Comparison of ENCODE assay signal across 1 cellular context in the genomic region with DNA sequence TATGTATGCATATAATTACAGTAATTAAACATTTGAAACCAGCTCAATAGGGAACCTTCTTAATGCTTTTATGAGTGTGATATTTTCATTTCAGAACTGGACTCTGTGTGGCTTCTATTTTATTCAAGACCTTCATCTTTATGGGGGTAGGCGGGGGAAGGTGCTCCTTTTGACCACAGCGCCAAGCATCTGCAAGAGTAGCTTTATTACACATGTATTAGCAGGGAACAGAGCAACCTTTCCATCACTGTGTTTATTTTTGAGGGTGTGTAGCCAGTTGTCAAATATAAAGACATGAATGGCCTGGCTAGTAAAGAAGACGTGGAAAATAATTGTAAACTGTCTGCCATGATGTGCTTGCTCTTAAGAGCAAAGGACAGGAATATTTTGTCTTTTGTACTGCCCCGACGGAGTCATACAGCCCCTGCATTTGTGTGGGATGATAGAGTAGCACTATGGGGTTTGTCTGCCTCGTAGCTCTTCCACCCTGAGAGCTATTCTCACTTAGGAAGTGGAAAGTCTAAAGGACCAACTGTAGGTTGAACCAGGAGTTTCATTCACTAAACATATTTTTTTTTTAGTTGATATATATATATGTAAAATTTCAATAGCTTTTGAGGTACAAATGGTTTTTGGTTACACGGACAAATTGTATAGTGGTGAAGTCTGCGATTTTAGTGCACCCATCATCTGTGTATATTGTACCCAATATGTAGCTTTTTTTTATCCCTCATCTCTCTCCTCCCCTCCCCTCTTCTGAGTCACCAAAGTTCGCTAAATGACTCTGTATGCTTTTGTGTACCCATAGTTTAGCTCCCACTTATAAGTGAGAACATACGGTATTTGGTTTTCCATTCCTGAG.
TF ChIP-seq lines count a peak whose summit lies in the region.

No MANE protein-coding gene starts in this region.

TF ChIP-seq in HepG2, 621 proteins besides CTCF, POLR2A, EP300 and RAD21 (continued from another document):
- TF ChIP-seq RBFOX2 (IDR thresholded peaks at IDR 0.05; ENCODE audit: low read depth, low read length): no peak
- TF ChIP-seq TOPORS (CRISPR knock-in tag; IDR thresholded peaks at IDR 0.05): no peak
- no peak for TF ChIP-seq MATR3 (CRISPR knock-in tag; IDR thresholded peaks at IDR 0.05)
- no peak for TF ChIP-seq SRSF9 (IDR thresholded peaks at IDR 0.05; ENCODE audit: borderline replicate concordance, insufficient read depth, low read depth, low read length, poor library complexity, severe bottlenecking)
- TF ChIP-seq SALL2 (CRISPR knock-in tag; IDR thresholded peaks at IDR 0.05): no peak
- TF ChIP-seq, protein P1, sequence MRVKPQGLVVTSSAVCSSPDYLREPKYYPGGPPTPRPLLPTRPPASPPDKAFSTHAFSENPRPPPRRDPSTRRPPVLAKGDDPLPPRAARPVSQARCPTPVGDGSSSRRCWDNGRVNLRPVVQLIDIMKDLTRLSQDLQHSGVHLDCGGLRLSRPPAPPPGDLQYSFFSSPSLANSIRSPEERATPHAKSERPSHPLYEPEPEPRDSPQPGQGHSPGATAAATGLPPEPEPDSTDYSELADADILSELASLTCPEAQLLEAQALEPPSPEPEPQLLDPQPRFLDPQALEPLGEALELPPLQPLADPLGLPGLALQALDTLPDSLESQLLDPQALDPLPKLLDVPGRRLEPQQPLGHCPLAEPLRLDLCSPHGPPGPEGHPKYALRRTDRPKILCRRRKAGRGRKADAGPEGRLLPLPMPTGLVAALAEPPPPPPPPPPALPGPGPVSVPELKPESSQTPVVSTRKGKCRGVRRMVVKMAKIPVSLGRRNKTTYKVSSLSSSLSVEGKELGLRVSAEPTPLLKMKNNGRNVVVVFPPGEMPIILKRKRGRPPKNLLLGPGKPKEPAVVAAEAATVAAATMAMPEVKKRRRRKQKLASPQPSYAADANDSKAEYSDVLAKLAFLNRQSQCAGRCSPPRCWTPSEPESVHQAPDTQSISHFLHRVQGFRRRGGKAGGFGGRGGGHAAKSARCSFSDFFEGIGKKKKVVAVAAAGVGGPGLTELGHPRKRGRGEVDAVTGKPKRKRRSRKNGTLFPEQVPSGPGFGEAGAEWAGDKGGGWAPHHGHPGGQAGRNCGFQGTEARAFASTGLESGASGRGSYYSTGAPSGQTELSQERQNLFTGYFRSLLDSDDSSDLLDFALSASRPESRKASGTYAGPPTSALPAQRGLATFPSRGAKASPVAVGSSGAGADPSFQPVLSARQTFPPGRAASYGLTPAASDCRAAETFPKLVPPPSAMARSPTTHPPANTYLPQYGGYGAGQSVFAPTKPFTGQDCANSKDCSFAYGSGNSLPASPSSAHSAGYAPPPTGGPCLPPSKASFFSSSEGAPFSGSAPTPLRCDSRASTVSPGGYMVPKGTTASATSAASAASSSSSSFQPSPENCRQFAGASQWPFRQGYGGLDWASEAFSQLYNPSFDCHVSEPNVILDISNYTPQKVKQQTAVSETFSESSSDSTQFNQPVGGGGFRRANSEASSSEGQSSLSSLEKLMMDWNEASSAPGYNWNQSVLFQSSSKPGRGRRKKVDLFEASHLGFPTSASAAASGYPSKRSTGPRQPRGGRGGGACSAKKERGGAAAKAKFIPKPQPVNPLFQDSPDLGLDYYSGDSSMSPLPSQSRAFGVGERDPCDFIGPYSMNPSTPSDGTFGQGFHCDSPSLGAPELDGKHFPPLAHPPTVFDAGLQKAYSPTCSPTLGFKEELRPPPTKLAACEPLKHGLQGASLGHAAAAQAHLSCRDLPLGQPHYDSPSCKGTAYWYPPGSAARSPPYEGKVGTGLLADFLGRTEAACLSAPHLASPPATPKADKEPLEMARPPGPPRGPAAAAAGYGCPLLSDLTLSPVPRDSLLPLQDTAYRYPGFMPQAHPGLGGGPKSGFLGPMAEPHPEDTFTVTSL (CRISPR knock-in tag; IDR thresholded peaks at IDR 0.05; ENCODE audit: borderline replicate concordance): no peak
- TF ChIP-seq ZNF274 (CRISPR knock-in tag; IDR thresholded peaks at IDR 0.05): no peak
